Comparison of ENCODE assay signal across 26 cellular contexts in the genomic region with DNA sequence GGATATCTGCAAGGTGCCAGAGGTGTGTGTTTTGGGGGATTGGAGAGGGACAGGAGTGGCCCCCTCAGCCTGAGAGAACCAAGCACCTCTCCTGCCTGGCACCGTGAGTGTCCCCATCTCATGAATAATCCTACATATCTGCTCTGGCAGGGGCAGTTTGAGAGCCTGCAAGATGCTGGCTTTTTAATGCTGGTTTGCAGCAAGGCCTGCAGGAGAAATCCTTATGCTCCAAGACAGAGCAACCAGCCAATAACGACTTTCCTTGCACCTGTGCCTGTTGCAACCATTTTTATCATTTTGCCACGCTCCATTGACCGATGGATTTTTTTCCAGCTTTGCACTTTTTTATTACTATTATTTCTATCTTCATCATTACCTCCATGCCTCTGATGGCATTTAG.
A peak's percentile ranks its signal among the peaks of the same experiment; 100 is the strongest.
DNase-seq lines count a peak whose midpoint lies in the region; TF ChIP-seq lines count a peak whose summit lies in the region.
"Had no signal": no experiment of that assay in that cellular context is flagged by ENCODE, and none has a peak within 500 bp of the region (broad histone marks: within the 10 kb centered on the region; RNA-seq: fewer than 3 reads in every experiment).

No MANE protein-coding gene starts in this region.

- no peaks in the 10 kb centered on the region for H3K4me1 ChIP-seq in esophagus muscularis mucosa
- H3K4me1 ChIP-seq: A549, BE2C, Caco-2 had no signal

- no peaks in the 10 kb centered on the region for H3K9me3 ChIP-seq in esophagus muscularis mucosa
- H3K9me3 ChIP-seq: A549, BE2C, Caco-2 had no signal

- intact Hi-C loops in esophagus muscularis mucosa (cut with DNase I) (no loop called here), posterior cingulate gyrus (cut with DNase I) (no loop called here)

- TF ChIP-seq EP300 in esophagus muscularis mucosa (IDR thresholded peaks at IDR 0.05) = no peak

- H3K4me3 ChIP-seq in esophagus muscularis mucosa = no peak overlapping the region
- H3K4me3 ChIP-seq: A549; BLaER1; BLaER1 treated with 17β-estradiol and CSF1 and Interleukin-3, amounts not matched to agents 10 nM and 100 nM had no signal

- no peaks in the 10 kb centered on the region for H3K36me3 ChIP-seq in esophagus muscularis mucosa
- H3K36me3 ChIP-seq: BE2C; BLaER1; BLaER1 treated with 17β-estradiol and CSF1 and Interleukin-3, amounts not matched to agents 10 nM and 100 nM had no signal

- DNase-seq in esophagus muscularis mucosa (ENCODE audit: extremely low spot score) (peak; percentile 55), posterior cingulate gyrus (no peak)
- DNase-seq: 8988T; ACHN; AML-193; BE2C; C1 segment of cervical spinal cord; Caco-2; Calu3; CD4-positive, alpha-beta memory T cell; CD4-positive, alpha-beta T cell; CD4-positive, CD25-positive, alpha-beta regulatory T cell; CD8-positive, alpha-beta memory T cell; CD8-positive, alpha-beta T cell; COR-L47; DMS 273 treated with DMSO at 0.1 percent for 48 hours; DMS153; DMS79; DMS79 treated with DMSO at 0.1 percent for 48 hours; DND-41; EL had no signal

- no peak for TF ChIP-seq CTCF in esophagus muscularis mucosa (IDR thresholded peaks at IDR 0.05)

- no peak for TF ChIP-seq POLR2A in esophagus muscularis mucosa (IDR thresholded peaks at IDR 0.05; ENCODE audit: low read depth)

- no peaks in the 10 kb centered on the region for H3K27me3 ChIP-seq in esophagus muscularis mucosa
- H3K27me3 ChIP-seq: BE2C; BLaER1; BLaER1 treated with 17β-estradiol and CSF1 and Interleukin-3, amounts not matched to agents 10 nM and 100 nM had no signal

- no peak overlapping the region for H3K27ac ChIP-seq in esophagus muscularis mucosa (replicated peaks in 1 of 4)
- H3K27ac ChIP-seq: 22Rv1; A549; BLaER1; BLaER1 treated with 17β-estradiol and CSF1 and Interleukin-3, amounts not matched to agents 10 nM and 100 nM; C4-2B had no signal

- WGBS in esophagus muscularis mucosa = 83% methylated on average over 4 of the region's 4 CpGs
